Comparison of ENCODE assay signal across 13 cellular contexts in genomic region chr20:41587523-41587922, GRCh38.
"Had no signal": no experiment of that assay in that cellular context is flagged by ENCODE, and none has a peak within 500 bp of the region (broad histone marks: within the 10 kb centered on the region; RNA-seq: fewer than 3 reads in every experiment).

No MANE protein-coding gene starts in this region.

- DNase-seq: activated T-cell treated with anti-CD3 and anti-CD28 coated beads, Interleukin-2, amount 50 U/mL, for 1 hour; amygdala; dorsolateral prefrontal cortex; esophagus squamous epithelium; hypothalamus; kidney glomerular epithelial cell; lower lobe of right lung; natural killer cell; stimulated activated CD4-positive, alpha-beta T cell treated with anti-CD3 and anti-CD28 coated beads, Interleukin-2, amount 100 ng/mL, for 48 hours; upper lobe of left lung had no signal

- H3K4me3 ChIP-seq: dorsolateral prefrontal cortex, esophagus squamous epithelium, lower lobe of right lung, upper lobe of left lung had no signal

- H3K27me3 ChIP-seq: dorsolateral prefrontal cortex, esophagus squamous epithelium, upper lobe of left lung had no signal

- H3K36me3 ChIP-seq: lower lobe of right lung had no signal

- ATAC-seq: activated CD4-positive, CD25-positive, alpha-beta regulatory T cell treated with anti-CD3 and anti-CD28 coated beads, Interleukin-2, amount 50 U/mL, for 24 hours; activated naive CD4-positive, alpha-beta T cell treated with anti-CD3 and anti-CD28 coated beads, Interleukin-2, amount 50 U/mL, for 72 hours; lower lobe of right lung; natural killer cell; sciatic nerve had no signal

- H3K4me1 ChIP-seq: lower lobe of right lung, upper lobe of left lung had no signal

- H3K27ac ChIP-seq: dorsolateral prefrontal cortex, esophagus squamous epithelium, lower lobe of right lung, upper lobe of left lung had no signal
